Comparison of ENCODE assay signal across 23 cellular contexts in genomic region chr22:22048981-22049531, GRCh38.
"Had no signal": no experiment of that assay in that cellular context is flagged by ENCODE, and none has a peak within 500 bp of the region (broad histone marks: within the 10 kb centered on the region; RNA-seq: fewer than 3 reads in every experiment).

No MANE protein-coding gene starts in this region.

- H3K4me3 Mint-ChIP-seq: effector memory CD8-positive, alpha-beta T cell; memory B cell; nephron; stimulated activated effector memory CD8-positive, alpha-beta T cell treated with anti-CD3 and anti-CD28 coated beads, Interleukin-12 subunit alpha, Interleukin-12 subunit beta, amount 100 ng/mL, for 72 hours; stimulated activated naive CD8-positive, alpha-beta T cell treated with anti-CD3 and anti-CD28 coated beads, Interleukin-15, Interleukin-2, amounts not matched to agents 100 ng/mL and 50 ng/mL, for 24 hours had no signal

- H3K27ac Mint-ChIP-seq: effector memory CD8-positive, alpha-beta T cell; memory B cell; nephron; stimulated activated effector memory CD8-positive, alpha-beta T cell treated with anti-CD3 and anti-CD28 coated beads, Interleukin-12 subunit alpha, Interleukin-12 subunit beta, amount 100 ng/mL, for 72 hours; stimulated activated naive CD8-positive, alpha-beta T cell treated with anti-CD3 and anti-CD28 coated beads, Interleukin-15, Interleukin-2, amounts not matched to agents 100 ng/mL and 50 ng/mL, for 24 hours had no signal

- ATAC-seq: effector memory CD8-positive, alpha-beta T cell; gastroesophageal sphincter; left cardiac atrium; lower lobe of right lung; psoas muscle; right lobe of liver; stimulated activated effector memory CD8-positive, alpha-beta T cell treated with anti-CD3 and anti-CD28 coated beads, Interleukin-12 subunit alpha, Interleukin-12 subunit beta, amount 100 ng/mL, for 72 hours; upper lobe of right lung had no signal

- H3K9me3 Mint-ChIP-seq: effector memory CD8-positive, alpha-beta T cell; memory B cell; stimulated activated effector memory CD8-positive, alpha-beta T cell treated with anti-CD3 and anti-CD28 coated beads, Interleukin-12 subunit alpha, Interleukin-12 subunit beta, amount 100 ng/mL, for 72 hours; stimulated activated naive CD8-positive, alpha-beta T cell treated with anti-CD3 and anti-CD28 coated beads, Interleukin-15, Interleukin-2, amounts not matched to agents 100 ng/mL and 50 ng/mL, for 24 hours had no signal

- H3K27me3 Mint-ChIP-seq: memory B cell had no signal

- H3K27me3 ChIP-seq: right lobe of liver, tibial artery, upper lobe of right lung, vagina had no signal

- DNase-seq: effector memory CD8-positive, alpha-beta T cell; esophagus squamous epithelium; foreskin fibroblast; kidney; left cardiac atrium; left ventricle myocardium inferior; lower lobe of right lung; midbrain; occipital lobe; psoas muscle; retina; right lobe of liver; stimulated activated CD4-positive, alpha-beta T cell treated with anti-CD3 and anti-CD28 coated beads, Interleukin-4, amount 100 ng/mL, for 1 hour; stimulated activated CD8-positive, alpha-beta memory T cell treated with anti-CD3 and anti-CD28 coated beads, Interleukin-4, amount 100 ng/mL, for 48 hours; tibial artery; upper lobe of right lung had no signal

- H3K36me3 Mint-ChIP-seq: memory B cell; stimulated activated effector memory CD8-positive, alpha-beta T cell treated with anti-CD3 and anti-CD28 coated beads, Interleukin-12 subunit alpha, Interleukin-12 subunit beta, amount 100 ng/mL, for 72 hours had no signal

- H3K36me3 ChIP-seq: esophagus squamous epithelium, gastroesophageal sphincter, left ventricle myocardium inferior, lower lobe of right lung, right lobe of liver, tibial artery, upper lobe of right lung, vagina had no signal

- H3K9me3 ChIP-seq: esophagus squamous epithelium, lower lobe of right lung, psoas muscle, right lobe of liver, tibial artery, upper lobe of right lung, vagina had no signal

- H3K27ac ChIP-seq: epithelial cell of prostate, esophagus squamous epithelium, gastroesophageal sphincter, left ventricle myocardium inferior, lower lobe of right lung, psoas muscle, right lobe of liver, tibial artery, upper lobe of right lung, vagina had no signal

- H3K4me1 ChIP-seq: esophagus squamous epithelium, gastroesophageal sphincter, left ventricle myocardium inferior, lower lobe of right lung, psoas muscle, right lobe of liver, tibial artery, upper lobe of right lung, vagina had no signal

- H3K4me1 Mint-ChIP-seq: nephron; stimulated activated effector memory CD8-positive, alpha-beta T cell treated with anti-CD3 and anti-CD28 coated beads, Interleukin-12 subunit alpha, Interleukin-12 subunit beta, amount 100 ng/mL, for 72 hours had no signal

- H3K4me3 ChIP-seq: esophagus squamous epithelium, gastroesophageal sphincter, left ventricle myocardium inferior, lower lobe of right lung, psoas muscle, right lobe of liver, tibial artery, upper lobe of right lung, vagina had no signal
